In the genomic region with DNA sequence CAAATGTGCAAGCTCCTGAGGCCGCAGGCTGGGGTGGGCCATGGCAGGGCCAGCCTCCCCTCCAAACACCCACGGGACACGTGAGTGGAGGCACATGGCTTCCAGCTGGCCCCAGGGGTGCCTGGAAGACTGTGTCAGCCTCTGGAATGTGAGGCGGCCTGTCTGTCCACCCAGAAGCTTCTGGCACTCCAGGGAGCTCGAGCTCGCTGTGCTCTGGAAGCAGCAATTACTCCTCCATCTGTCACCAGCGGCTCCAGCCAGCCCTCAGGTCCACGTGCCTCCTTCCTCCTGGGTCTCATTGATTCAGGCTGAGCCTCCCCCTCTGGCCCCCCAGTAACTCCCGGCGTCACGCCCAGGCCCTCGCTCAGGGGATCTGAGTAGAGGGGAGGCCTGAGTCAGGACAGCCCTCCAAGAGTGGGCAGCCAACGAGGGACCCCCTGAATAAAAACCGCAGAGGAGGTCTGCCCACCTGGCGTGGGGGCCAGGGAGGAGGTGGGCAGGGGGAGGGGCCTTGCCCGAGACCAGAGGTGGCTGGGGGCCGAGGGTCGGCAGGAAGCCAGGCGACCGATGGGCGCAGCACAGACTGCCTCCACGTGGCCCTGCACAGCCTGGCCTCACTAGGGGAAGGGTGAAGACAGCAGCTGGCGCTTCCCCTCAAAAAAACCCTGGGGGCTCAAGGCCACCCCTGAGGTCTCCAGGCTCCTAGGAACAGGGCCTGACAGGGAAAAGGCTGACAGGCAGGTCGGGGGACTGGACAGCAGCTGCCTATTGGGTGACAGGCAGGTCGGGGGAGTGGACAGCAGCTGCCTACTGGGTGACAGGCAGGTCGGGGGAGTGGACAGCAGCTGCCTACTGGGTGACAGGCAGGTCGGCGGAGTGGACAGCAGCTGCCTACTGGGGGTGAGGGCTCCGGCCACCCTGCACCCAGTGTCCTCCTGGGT, we compare ENCODE assay signal across 9 cellular contexts. TPM values are rescaled to one million over a fixed set of nuclear protein-coding genes. Genes with fewer than 3 reads are reported as not detected.
DNase-seq lines count a peak whose midpoint lies in the region; ATAC-seq and TF ChIP-seq lines count a peak whose summit lies in the region.
"Had no signal": no experiment of that assay in that cellular context is flagged by ENCODE, and none has a peak within 500 bp of the region (broad histone marks: within the 10 kb centered on the region; RNA-seq: fewer than 3 reads in every experiment).

No MANE protein-coding gene starts in this region.

- DNase-seq in Right ventricle myocardium inferior (ENCODE audit: missing footprints), result no peak
- no peak for DNase-seq in cardiac septum (ENCODE audit: low spot score)
- peak; percentile 87 for DNase-seq in brain microvascular endothelial cell
- DNase-seq in lower lobe of right lung, result peak; percentile 47
- DNase-seq in NK-92 (lab: John Stamatoyannopoulos, UW; ENCODE audit: unreplicated experiment), result no peak
- DNase-seq in stimulated activated naive CD4-positive, alpha-beta T cell treated with Interleukin-2 at 50 U/mL for 16 hours (lab: John Stamatoyannopoulos, UW), result no peak
- no peak for DNase-seq in activated CD4-positive, CD25-positive, alpha-beta regulatory T cell treated with anti-CD3 and anti-CD28 coated beads, Interleukin-2, amount 50 U/mL, for 72 hours
- DNase-seq: CD4-positive, CD25-positive, alpha-beta regulatory T cell had no signal

- TF ChIP-seq CTCF in brain microvascular endothelial cell (IDR thresholded peaks at IDR 0.05; ENCODE audit: low read depth, low read length, missing control alignments) (no peak), lower lobe of right lung (IDR thresholded peaks at IDR 0.05) (no peak)

- ATAC-seq in Right ventricle myocardium inferior, result peak; percentile 47
- peak; percentile 1 to 6 for ATAC-seq in lower lobe of right lung

- 28% methylated on average over 29 of the region's 29 CpGs for WGBS in urinary bladder

- H3K27ac ChIP-seq in brain microvascular endothelial cell (peak overlapping the region; percentile 80), lower lobe of right lung (peak overlapping the region; percentile 56), urinary bladder (ENCODE audit: low read depth) (peak overlapping the region; percentile 41)

- intact Hi-C loops in Right ventricle myocardium inferior (cut with DNase I) (no loop called here), cardiac septum (cut with DNase I) (no loop called here), lower lobe of right lung (cut with DNase I) (no loop called here)

- peaks cover 75% of the 10 kb centered on the region for H3K4me1 ChIP-seq in lower lobe of right lung
- peaks cover 8% of the 10 kb centered on the region for H3K4me1 ChIP-seq in urinary bladder (ENCODE audit: insufficient read depth)

- no peaks in the 10 kb centered on the region for H3K9me3 ChIP-seq in lower lobe of right lung

- in situ Hi-C loops in brain microvascular endothelial cell (cut with HindIII; ENCODE audit: low pct_ligation_motif_present, low sequenced_read_pairs), result loop anchor here (25.0 kb wide), 1 partner anchor 389 kb away; a partner anchor contains a TSS

- H3K27me3 ChIP-seq in brain microvascular endothelial cell (replicated peaks), result no peaks in the 10 kb centered on the region
- H3K27me3 ChIP-seq in lower lobe of right lung (ENCODE audit: low read depth), result no peaks in the 10 kb centered on the region

- H3K36me3 ChIP-seq in brain microvascular endothelial cell (replicated peaks), result no peaks in the 10 kb centered on the region
- H3K36me3 ChIP-seq in lower lobe of right lung, result peaks cover 7% of the 10 kb centered on the region
- H3K36me3 ChIP-seq in urinary bladder (ENCODE audit: insufficient read depth), result no peaks in the 10 kb centered on the region

- no peak overlapping the region for H3K4me3 ChIP-seq in brain microvascular endothelial cell (ENCODE audit: low read depth, low read length)
- peak overlapping the region; percentile 21 for H3K4me3 ChIP-seq in lower lobe of right lung
- no peak overlapping the region for H3K4me3 ChIP-seq in urinary bladder (ENCODE audit: low read depth, low read length)

RNA-seq across cellular contexts. Expression of a gene that starts 11.9 kb away (rescaled TPM):
- total RNA-seq in Right ventricle myocardium inferior, result 18.1 TPM
- 20.4 TPM for total RNA-seq in cardiac septum
- 164 TPM for total RNA-seq in lower lobe of right lung
- total RNA-seq in urinary bladder, result 62.0 TPM
- polyA plus RNA-seq in urinary bladder, result 205 TPM

RNA-seq across cellular contexts. Expression of a gene that starts 30.4 kb away (rescaled TPM):
- total RNA-seq in Right ventricle myocardium inferior (0.65 TPM), cardiac septum (0.46 TPM), lower lobe of right lung (3.5 TPM), urinary bladder (4.0 TPM)
- 1.5 TPM for polyA plus RNA-seq in urinary bladder

RNA-seq across cellular contexts. Expression of a gene that starts 38.6 kb away (rescaled TPM):
- total RNA-seq in Right ventricle myocardium inferior (45.3 TPM), cardiac septum (46.6 TPM), lower lobe of right lung (87.8 TPM), urinary bladder (28.8 TPM)
- 167 TPM for polyA plus RNA-seq in urinary bladder

Comparison
In these comparisons a context has a peak if more than half of its experiments do, and no peak if none do; other contexts are left out.
1. DNase-seq: peak in brain microvascular endothelial cell (single experiment) and lower lobe of right lung (single experiment); none in Right ventricle myocardium inferior (single experiment), cardiac septum (single experiment), NK-92 (single experiment), stimulated activated naive CD4-positive, alpha-beta T cell treated with Interleukin-2 at 50 U/mL for 16 hours (single experiment) and activated CD4-positive, CD25-positive, alpha-beta regulatory T cell treated with anti-CD3 and anti-CD28 coated beads, Interleukin-2, amount 50 U/mL, for 72 hours (single experiment).
2. Peak in every context shown above with its lines, with median percentiles within 50 percentile points of each other: H3K27ac ChIP-seq.